In genomic region chr22:29352778-29353177, GRCh38 we compare ENCODE assay signal across 24 cellular contexts. TPM values are rescaled to one million over a fixed set of nuclear protein-coding genes. Genes with fewer than 3 reads are reported as not detected.
"Had no signal": no experiment of that assay in that cellular context is flagged by ENCODE, and none has a peak within 500 bp of the region (broad histone marks: within the 10 kb centered on the region; RNA-seq: fewer than 3 reads in every experiment).

No MANE protein-coding gene starts in this region.

- H3K9me3 ChIP-seq: adrenal gland, spleen, tibial artery had no signal

- ATAC-seq: activated CD4-positive, alpha-beta T cell treated with anti-CD3 and anti-CD28 coated beads for 36 hours; activated T-cell treated with anti-CD3 and anti-CD28 coated beads, Interleukin-2, amount 50 U/mL, for 4 hours; esophagus mucosa; left lobe of liver; natural killer cell treated with Interleukin-12 subunit alpha and Interleukin-12 subunit beta and Interleukin-15 and Interleukin-18, amount 100 ng/mL, for 72 hours; WTC11 had no signal

- H3K27ac ChIP-seq: adrenal gland, cardiac muscle cell, hepatocyte, parathyroid adenoma, spleen, tibial artery had no signal

- H3K79me2 ChIP-seq: hepatocyte, parathyroid adenoma had no signal

- H3K4me3 ChIP-seq: adrenal gland, cardiac muscle cell, hepatocyte, spleen, tibial artery had no signal

- H3K4me2 ChIP-seq: hepatocyte had no signal

- H3K9ac ChIP-seq: parathyroid adenoma had no signal

- H3K4me1 ChIP-seq: adrenal gland, parathyroid adenoma, spleen, tibial artery had no signal

- DNase-seq: activated CD4-positive, alpha-beta T cell treated with anti-CD3 and anti-CD28 coated beads for 36 hours; activated CD4-positive, alpha-beta T cell treated with anti-CD3 and anti-CD28 coated beads, Interleukin-2, amount 50 U/mL, for 4 hours; activated CD8-positive, alpha-beta memory T cell treated with anti-CD3 and anti-CD28 coated beads for 24 hours; activated CD8-positive, alpha-beta memory T cell treated with anti-CD3 and anti-CD28 coated beads, Interleukin-2, amount 50 U/mL, for 4 hours; activated naive CD4-positive, alpha-beta T cell; activated T-cell treated with anti-CD3 and anti-CD28 coated beads, Interleukin-2, amount 50 U/mL, for 4 hours; adrenal gland; dermis blood vessel endothelial cell; effector CD8-positive, alpha-beta T cell; foreskin melanocyte; immature natural killer cell; midbrain; retina; spleen; stimulated activated CD4-positive, alpha-beta T cell treated with anti-CD3 and anti-CD28 coated beads, Interleukin-4, amount 100 ng/mL, for 24 hours; T-helper 9 cell; tibial artery had no signal

- H3K27me3 ChIP-seq: adrenal gland, cardiac muscle cell, hepatocyte, spleen, tibial artery had no signal

RNA-seq across cellular contexts. Expression of gene RASL10A, which starts 37.3 kb away (rescaled TPM):
- polyA plus RNA-seq: immature natural killer cell had no signal
